ENCODE assay signal across 15 cellular contexts in the genomic region with DNA sequence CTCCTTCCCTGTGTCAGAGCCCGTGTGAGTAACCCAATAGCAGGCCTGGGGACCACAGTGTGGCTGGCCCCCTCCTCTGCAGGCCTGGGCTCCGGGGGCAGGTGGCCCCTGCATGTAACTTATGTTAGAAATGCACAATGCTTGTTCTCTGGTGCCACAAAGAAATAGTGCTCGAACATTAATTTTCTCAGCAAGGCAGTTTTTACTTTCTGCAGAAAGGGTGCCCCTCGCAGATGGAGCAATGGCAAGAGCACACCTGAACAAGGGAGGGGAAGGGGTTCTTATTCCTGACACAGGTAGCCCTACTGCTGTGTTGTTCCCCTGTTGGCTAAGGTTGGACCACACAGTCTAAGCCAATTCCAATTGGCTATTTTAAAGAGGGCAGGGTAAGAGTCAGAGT. TPM values are rescaled to one million over a fixed set of nuclear protein-coding genes. Genes with fewer than 3 reads are reported as not detected.
A peak's percentile ranks its signal among the peaks of the same experiment; 100 is the strongest.
DNase-seq lines count a peak whose midpoint lies in the region; ATAC-seq and TF ChIP-seq lines count a peak whose summit lies in the region.
"Had no signal": no experiment of that assay in that cellular context is flagged by ENCODE, and none has a peak within 500 bp of the region (broad histone marks: within the 10 kb centered on the region; RNA-seq: fewer than 3 reads in every experiment).

No MANE protein-coding gene starts in this region.

- H3K27me3 Mint-ChIP-seq in activated CD4-positive, alpha-beta T cell treated with anti-CD3 and anti-CD28 coated beads, Interleukin-2, amount 10 ng/mL, durations not matched to agents 7 days and 5 days = no peaks in the 10 kb centered on the region
- no peaks in the 10 kb centered on the region for H3K27me3 Mint-ChIP-seq in activated CD4-positive, alpha-beta T cell treated with anti-CD3 and anti-CD28 coated beads for 36 hours
- no peaks in the 10 kb centered on the region for H3K27me3 Mint-ChIP-seq in activated T-helper 2 cell treated with anti-CD3 and anti-CD28 coated beads, Interferon-gamma antibody, Interleukin-2, Interleukin-4, amounts not matched to agents 10 μg/mL and 5 μg/mL and 100 μg/mL, durations not matched to agents 14 hours and 24 hours and 36 hours (ENCODE audit: low read depth)
- H3K27me3 Mint-ChIP-seq: IgD-negative memory B cell had no signal

- CTCF ChIA-PET in activated CD4-positive, alpha-beta T cell treated with anti-CD3 and anti-CD28 coated beads, Interleukin-2, amount 10 ng/mL, durations not matched to agents 7 days and 5 days (lab: Charles Lee) = no interaction called here
- CTCF ChIA-PET in activated CD4-positive, alpha-beta T cell treated with anti-CD3 and anti-CD28 coated beads for 36 hours (lab: Charles Lee) = no interaction called here

- H3K27me3 ChIP-seq in liver (ENCODE audit: control insufficient read depth in 4 of 4, insufficient read depth in 4 of 4, low read length in 3 of 4) = no peaks in the 10 kb centered on the region

- WGBS in liver = 97% methylated on average over 4 of the region's 4 CpGs

- H3K4me3 Mint-ChIP-seq in activated CD4-positive, alpha-beta T cell treated with anti-CD3 and anti-CD28 coated beads, Interleukin-2, amount 10 ng/mL, durations not matched to agents 7 days and 5 days = no peak overlapping the region
- no peak overlapping the region for H3K4me3 Mint-ChIP-seq in activated CD4-positive, alpha-beta T cell treated with anti-CD3 and anti-CD28 coated beads for 36 hours
- no peak overlapping the region for H3K4me3 Mint-ChIP-seq in activated T-helper 2 cell treated with anti-CD3 and anti-CD28 coated beads, Interferon-gamma antibody, Interleukin-2, Interleukin-4, amounts not matched to agents 10 μg/mL and 5 μg/mL and 100 μg/mL, durations not matched to agents 14 hours and 24 hours and 36 hours (ENCODE audit: low read depth)

- peaks cover 79% of the 10 kb centered on the region for H3K36me3 Mint-ChIP-seq in activated CD4-positive, alpha-beta T cell treated with anti-CD3 and anti-CD28 coated beads, Interleukin-2, amount 10 ng/mL, durations not matched to agents 7 days and 5 days (ENCODE audit: low read depth)
- peaks cover 65% of the 10 kb centered on the region for H3K36me3 Mint-ChIP-seq in activated CD4-positive, alpha-beta T cell treated with anti-CD3 and anti-CD28 coated beads for 36 hours (ENCODE audit: low read depth)
- H3K36me3 Mint-ChIP-seq in activated T-helper 2 cell treated with anti-CD3 and anti-CD28 coated beads, Interferon-gamma antibody, Interleukin-2, Interleukin-4, amounts not matched to agents 10 μg/mL and 5 μg/mL and 100 μg/mL, durations not matched to agents 14 hours and 24 hours and 36 hours (ENCODE audit: low read depth) = peaks cover 86% of the 10 kb centered on the region

- no peak overlapping the region for H3K27ac ChIP-seq in liver (ENCODE audit: low read depth in 1 of 2, low read length in 2 of 2)

- no peak for DNase-seq in activated CD4-positive, alpha-beta T cell treated with anti-CD3 and anti-CD28 coated beads, Interleukin-2, amount 10 ng/mL, durations not matched to agents 7 days and 5 days
- no peak for DNase-seq in activated CD4-positive, alpha-beta T cell treated with anti-CD3 and anti-CD28 coated beads for 36 hours
- no peak for DNase-seq in activated T-helper 2 cell treated with anti-CD3 and anti-CD28 coated beads, Interferon-gamma antibody, Interleukin-2, Interleukin-4, amounts not matched to agents 10 μg/mL and 5 μg/mL and 100 μg/mL, durations not matched to agents 14 hours and 24 hours and 36 hours (ENCODE audit: low spot score)
- DNase-seq in NCI-H2171 treated with DMSO at 0.1 percent for 48 hours (lab: John Stamatoyannopoulos, UW) (no peak), C1 segment of cervical spinal cord (lab: John Stamatoyannopoulos, UW) (no peak)
- DNase-seq: DMS153; H7; NCI-H187; NCI-H446; NK-92 treated with Interleukin-12 subunit alpha and Interleukin-12 subunit beta, amount 100 ng/mL, for 24 hours; OCI-M1; RPMI8226; SIG-M5 had no signal

- H3K9me3 ChIP-seq in liver (ENCODE audit: control insufficient read depth in 4 of 4, low read length in 3 of 4) = peaks cover 0 to 11% (median 6%) of the 10 kb centered on the region in 4 donors

- peaks cover 2% of the 10 kb centered on the region for H3K9me3 Mint-ChIP-seq in activated CD4-positive, alpha-beta T cell treated with anti-CD3 and anti-CD28 coated beads, Interleukin-2, amount 10 ng/mL, durations not matched to agents 7 days and 5 days
- peaks cover 4% of the 10 kb centered on the region for H3K9me3 Mint-ChIP-seq in activated CD4-positive, alpha-beta T cell treated with anti-CD3 and anti-CD28 coated beads for 36 hours (ENCODE audit: low read depth)
- peaks cover 12% of the 10 kb centered on the region for H3K9me3 Mint-ChIP-seq in activated T-helper 2 cell treated with anti-CD3 and anti-CD28 coated beads, Interferon-gamma antibody, Interleukin-2, Interleukin-4, amounts not matched to agents 10 μg/mL and 5 μg/mL and 100 μg/mL, durations not matched to agents 14 hours and 24 hours and 36 hours
- H3K9me3 Mint-ChIP-seq: IgD-negative memory B cell had no signal

- H3K4me1 Mint-ChIP-seq in activated CD4-positive, alpha-beta T cell treated with anti-CD3 and anti-CD28 coated beads, Interleukin-2, amount 10 ng/mL, durations not matched to agents 7 days and 5 days = no peaks in the 10 kb centered on the region
- H3K4me1 Mint-ChIP-seq in activated CD4-positive, alpha-beta T cell treated with anti-CD3 and anti-CD28 coated beads for 36 hours = no peaks in the 10 kb centered on the region
- H3K4me1 Mint-ChIP-seq in activated T-helper 2 cell treated with anti-CD3 and anti-CD28 coated beads, Interferon-gamma antibody, Interleukin-2, Interleukin-4, amounts not matched to agents 10 μg/mL and 5 μg/mL and 100 μg/mL, durations not matched to agents 14 hours and 24 hours and 36 hours (ENCODE audit: low read depth) = no peaks in the 10 kb centered on the region
- H3K4me1 Mint-ChIP-seq: IgD-negative memory B cell had no signal

- ATAC-seq in activated CD4-positive, alpha-beta T cell treated with anti-CD3 and anti-CD28 coated beads for 36 hours = no peak

- TF ChIP-seq RAD21 in liver (IDR thresholded peaks at IDR 0.05) = no peak

- H3K36me3 ChIP-seq in liver (ENCODE audit: control insufficient read depth in 4 of 4, insufficient read depth in 3 of 4, low read depth in 1 of 4, low read length in 3 of 4) = peaks cover 0 to 15% (median 7%) of the 10 kb centered on the region in 4 donors

- H3K4me3 ChIP-seq in liver (ENCODE audit: low read depth in 1 of 3, low read length in 3 of 3) = peak overlapping the region in 2 of 3 donors; percentile 8 to 14

- no peak overlapping the region for H3K9ac ChIP-seq in liver (ENCODE audit: low read depth in 1 of 2, low read length in 2 of 2)

- H3K4me1 ChIP-seq in liver (ENCODE audit: control insufficient read depth in 4 of 4, insufficient read depth in 4 of 4, low read length in 3 of 4) = no peaks in the 10 kb centered on the region

- intact Hi-C loops in activated CD4-positive, alpha-beta T cell treated with anti-CD3 and anti-CD28 coated beads for 36 hours (cut with DNase I, micrococcal nuclease) = no loop called here
- intact Hi-C loops in activated T-helper 2 cell treated with anti-CD3 and anti-CD28 coated beads, Interferon-gamma antibody, Interleukin-2, Interleukin-4, amounts not matched to agents 10 μg/mL and 5 μg/mL and 100 μg/mL, durations not matched to agents 14 hours and 24 hours and 36 hours (cut with micrococcal nuclease) = no loop called here

- TF ChIP-seq CTCF in liver (IDR thresholded peaks at IDR 0.05; ENCODE audit: low read depth, low read length, missing input control) = no peak

- peak overlapping the region; percentile 46 for H3K27ac Mint-ChIP-seq in activated CD4-positive, alpha-beta T cell treated with anti-CD3 and anti-CD28 coated beads, Interleukin-2, amount 10 ng/mL, durations not matched to agents 7 days and 5 days
- H3K27ac Mint-ChIP-seq in activated CD4-positive, alpha-beta T cell treated with anti-CD3 and anti-CD28 coated beads for 36 hours = no peak overlapping the region
- H3K27ac Mint-ChIP-seq in activated T-helper 2 cell treated with anti-CD3 and anti-CD28 coated beads, Interferon-gamma antibody, Interleukin-2, Interleukin-4, amounts not matched to agents 10 μg/mL and 5 μg/mL and 100 μg/mL, durations not matched to agents 14 hours and 24 hours and 36 hours = peak overlapping the region; percentile 50
- H3K27ac Mint-ChIP-seq: IgD-negative memory B cell had no signal

- POLR2A ChIA-PET in activated CD4-positive, alpha-beta T cell treated with anti-CD3 and anti-CD28 coated beads, Interleukin-2, amount 10 ng/mL, durations not matched to agents 7 days and 5 days (lab: Charles Lee) = no interaction called here
- POLR2A ChIA-PET in activated CD4-positive, alpha-beta T cell treated with anti-CD3 and anti-CD28 coated beads for 36 hours (lab: Charles Lee) = no interaction called here

RNA-seq across cellular contexts. Expression of a gene that starts 17.1 kb away (rescaled TPM):
- total RNA-seq in activated CD4-positive, alpha-beta T cell treated with anti-CD3 and anti-CD28 coated beads, Interleukin-2, amount 10 ng/mL, durations not matched to agents 7 days and 5 days = 100 to 1,000 TPM; 301 to 305 TPM
- total RNA-seq in activated CD4-positive, alpha-beta T cell treated with anti-CD3 and anti-CD28 coated beads for 36 hours = 100 to 1,000 TPM; 197 to 206 TPM
- 137 and 141 TPM in 2 replicates for total RNA-seq in activated T-helper 2 cell treated with anti-CD3 and anti-CD28 coated beads, Interferon-gamma antibody, Interleukin-2, Interleukin-4, amounts not matched to agents 10 μg/mL and 5 μg/mL and 100 μg/mL, durations not matched to agents 14 hours and 24 hours and 36 hours
- total RNA-seq in liver = 10 to 100 TPM in 1 of 2 donors, 1 to 10 TPM in 1; 4.9 to 38.9 TPM
- polyA plus RNA-seq in liver = 1 to 10 TPM; 1.4 to 6.1 TPM

RNA-seq across cellular contexts. Expression of a gene that starts 17.3 kb away (rescaled TPM):
- 10 to 100 TPM; 20.9 to 22.3 TPM for total RNA-seq in activated CD4-positive, alpha-beta T cell treated with anti-CD3 and anti-CD28 coated beads, Interleukin-2, amount 10 ng/mL, durations not matched to agents 7 days and 5 days
- total RNA-seq in activated CD4-positive, alpha-beta T cell treated with anti-CD3 and anti-CD28 coated beads for 36 hours = 10 to 100 TPM; 13.7 to 14.6 TPM
- total RNA-seq in activated T-helper 2 cell treated with anti-CD3 and anti-CD28 coated beads, Interferon-gamma antibody, Interleukin-2, Interleukin-4, amounts not matched to agents 10 μg/mL and 5 μg/mL and 100 μg/mL, durations not matched to agents 14 hours and 24 hours and 36 hours = 23.5 and 27.1 TPM in 2 replicates
- total RNA-seq in liver = 10 to 100 TPM; 15.9 to 37.0 TPM
- 10 to 100 TPM; 12.2 to 27.7 TPM for polyA plus RNA-seq in liver

RNA-seq across cellular contexts. Expression of a gene that starts 26.3 kb away (rescaled TPM):
- 100 to 1,000 TPM; 116 to 137 TPM for total RNA-seq in activated CD4-positive, alpha-beta T cell treated with anti-CD3 and anti-CD28 coated beads, Interleukin-2, amount 10 ng/mL, durations not matched to agents 7 days and 5 days
- 100 to 1,000 TPM; 113 to 134 TPM for total RNA-seq in activated CD4-positive, alpha-beta T cell treated with anti-CD3 and anti-CD28 coated beads for 36 hours
- total RNA-seq in activated T-helper 2 cell treated with anti-CD3 and anti-CD28 coated beads, Interferon-gamma antibody, Interleukin-2, Interleukin-4, amounts not matched to agents 10 μg/mL and 5 μg/mL and 100 μg/mL, durations not matched to agents 14 hours and 24 hours and 36 hours = 125 and 127 TPM in 2 replicates
- 10 to 100 TPM; 14.7 to 64.4 TPM for total RNA-seq in liver
- 10 to 100 TPM; 15.1 to 19.6 TPM for polyA plus RNA-seq in liver

RNA-seq across cellular contexts. Expression of a gene that starts 54.3 kb away (rescaled TPM):
- total RNA-seq in activated CD4-positive, alpha-beta T cell treated with anti-CD3 and anti-CD28 coated beads, Interleukin-2, amount 10 ng/mL, durations not matched to agents 7 days and 5 days = 1 to 10 TPM in 1 of 2 experiments, under 1 TPM in 1; 0.99 to 1.6 TPM
- 1 to 10 TPM; 2.0 to 2.5 TPM for total RNA-seq in activated CD4-positive, alpha-beta T cell treated with anti-CD3 and anti-CD28 coated beads for 36 hours
- total RNA-seq in activated T-helper 2 cell treated with anti-CD3 and anti-CD28 coated beads, Interferon-gamma antibody, Interleukin-2, Interleukin-4, amounts not matched to agents 10 μg/mL and 5 μg/mL and 100 μg/mL, durations not matched to agents 14 hours and 24 hours and 36 hours = 2.7 and 3.3 TPM in 2 replicates
- 1 to 10 TPM in 1 of 2 donors, under 1 TPM in 1; 0.51 to 1.4 TPM for total RNA-seq in liver
- polyA plus RNA-seq in liver = 1 to 10 TPM in 1 of 2 donors, under 1 TPM in 1; 0.44 to 2.2 TPM

RNA-seq across cellular contexts. Expression of a gene that starts 54.7 kb away (rescaled TPM):
- total RNA-seq in activated CD4-positive, alpha-beta T cell treated with anti-CD3 and anti-CD28 coated beads, Interleukin-2, amount 10 ng/mL, durations not matched to agents 7 days and 5 days = under 1 TPM; 0.25 to 0.27 TPM
- under 1 TPM in 1 of 2 experiments, not detected in 1; 0.11 TPM for total RNA-seq in activated CD4-positive, alpha-beta T cell treated with anti-CD3 and anti-CD28 coated beads for 36 hours
- total RNA-seq in activated T-helper 2 cell treated with anti-CD3 and anti-CD28 coated beads, Interferon-gamma antibody, Interleukin-2, Interleukin-4, amounts not matched to agents 10 μg/mL and 5 μg/mL and 100 μg/mL, durations not matched to agents 14 hours and 24 hours and 36 hours = 0.67 and 0.80 TPM in 2 replicates
- 10 to 100 TPM; 39.1 to 40.0 TPM for total RNA-seq in liver
- polyA plus RNA-seq in liver = 10 to 100 TPM in 1 of 2 donors, 1 to 10 TPM in 1; 5.6 to 19.1 TPM
